Comparison of ENCODE assay signal across 8 cellular contexts in genomic region chr13:75870397-75870801, GRCh38.
A peak's percentile ranks its signal among the peaks of the same experiment; 100 is the strongest.
DNase-seq lines count a peak whose midpoint lies in the region; ATAC-seq, FAIRE-seq and TF ChIP-seq lines count a peak whose summit lies in the region.

No MANE protein-coding gene starts in this region.

- no peaks in the 10 kb centered on the region for H4K20me1 ChIP-seq in OCI-LY1 (ENCODE audit: insufficient read depth, low read length)

- H3K9ac ChIP-seq in OCI-LY1 (ENCODE audit: low read length) = peak overlapping the region; percentile 33; the same call in 1 of the 2 replicates

- H3K9me3 Mint-ChIP-seq in stimulated activated naive B cell treated with anti-CD40 and anti-IgM and Interleukin-4, amounts not matched to agents 10 μg/mL and 1 μg/mL and 100 μg/mL, for 72 hours = no peaks in the 10 kb centered on the region

- no peak overlapping the region for H3K27ac Mint-ChIP-seq in stimulated activated naive B cell treated with anti-CD40 and anti-IgM and Interleukin-4, amounts not matched to agents 10 μg/mL and 1 μg/mL and 100 μg/mL, for 72 hours

- peaks cover 14% of the 10 kb centered on the region for H3K4me1 ChIP-seq in OCI-LY1 (ENCODE audit: insufficient read depth, low read length, severe bottlenecking)
- peaks cover 0 to 3% of the 10 kb centered on the region in 2 donors for H3K4me1 ChIP-seq in ascending aorta

- peak; percentile 53 for DNase-seq in AG20443 (ENCODE audit: low spot score)
- no peak for DNase-seq in GM12891 (ENCODE audit: insufficient read length, low spot score)
- no peak for DNase-seq in ascending aorta (ENCODE audit: low spot score in 2 of 2)
- DNase-seq in iPS-NIHi7 (ENCODE audit: extremely low spot score) = peak; percentile 36
- DNase-seq in stimulated activated naive B cell treated with anti-CD40 and anti-IgM and Interleukin-4, amounts not matched to agents 10 μg/mL and 1 μg/mL and 100 μg/mL, for 72 hours = peak; percentile 1
- no peak for DNase-seq in omental fat pad (ENCODE audit: low spot score)

- H3K36me3 ChIP-seq in OCI-LY1 (ENCODE audit: insufficient read depth, low read length) (no peaks in the 10 kb centered on the region), ascending aorta (no peaks in the 10 kb centered on the region)

- H3K27me3 ChIP-seq in OCI-LY1 (ENCODE audit: insufficient read depth, low read length) (0 out of 2 replicates have a peak, but pooled peaks cover 3% of the 10 kb centered on the region), ascending aorta (no peaks in the 10 kb centered on the region)

- H3K27me3 Mint-ChIP-seq in stimulated activated naive B cell treated with anti-CD40 and anti-IgM and Interleukin-4, amounts not matched to agents 10 μg/mL and 1 μg/mL and 100 μg/mL, for 72 hours = peaks cover 7 to 12% of the 10 kb centered on the region in 2 donors

- TF ChIP-seq CTCF in OCI-LY1 (IDR thresholded peaks at IDR 0.05; ENCODE audit: low read length) (peak; percentile 97), ascending aorta (IDR thresholded peaks at IDR 0.05) (peak; percentile 51 to 84 (median 77)), omental fat pad (IDR thresholded peaks at IDR 0.05) (peak in 1 of 3 donors; percentile 22)

- H3K4me3 ChIP-seq in OCI-LY1 (ENCODE audit: low read depth, low read length, poor library complexity, severe bottlenecking) = peak overlapping the region; percentile 57
- H3K4me3 ChIP-seq in ascending aorta = peak overlapping the region; percentile 39 to 66

- intact Hi-C loops in ascending aorta (cut with DNase I) = loop anchor here (1.0 to 10.0 kb wide), 5 partner anchors 144 to 1124 kb away; partner anchors contain the start of genes CLN5 and KCTD12

- H3K27ac ChIP-seq in OCI-LY1 (ENCODE audit: low read depth, low read length, poor library complexity, severe bottlenecking) = no peak overlapping the region
- peak overlapping the region in 1 of 2 donors; percentile 14 for H3K27ac ChIP-seq in ascending aorta

- no peaks in the 10 kb centered on the region for H3K36me3 Mint-ChIP-seq in stimulated activated naive B cell treated with anti-CD40 and anti-IgM and Interleukin-4, amounts not matched to agents 10 μg/mL and 1 μg/mL and 100 μg/mL, for 72 hours

- no peaks in the 10 kb centered on the region for H3K9me2 ChIP-seq in OCI-LY1 (ENCODE audit: low read depth, low read length)

- FAIRE-seq in GM12891 (lab: Jason Lieb, UNC) = peak; percentile 9

- H2AFZ ChIP-seq in OCI-LY1 (ENCODE audit: low read length) = peak overlapping the region; percentile 87

- H3K4me1 Mint-ChIP-seq in stimulated activated naive B cell treated with anti-CD40 and anti-IgM and Interleukin-4, amounts not matched to agents 10 μg/mL and 1 μg/mL and 100 μg/mL, for 72 hours = peaks cover 0 to 5% of the 10 kb centered on the region in 2 donors

- TF ChIP-seq POLR2A in GM12891 (IDR thresholded peaks at IDR 0.05; ENCODE audit: low read depth, low read length) = no peak

- ATAC-seq in stimulated activated naive B cell treated with anti-CD40 and anti-IgM and Interleukin-4, amounts not matched to agents 10 μg/mL and 1 μg/mL and 100 μg/mL, for 72 hours (replicated peaks) = no peak
- ATAC-seq in omental fat pad (ENCODE audit: low FRiP score) (no peak), HG03571 (IDR thresholded peaks at IDR 0.05; ENCODE audit: unreplicated experiment) (no peak)

- no peaks in the 10 kb centered on the region for H3F3A ChIP-seq in OCI-LY1 (ENCODE audit: insufficient read depth, low read length)

- no peaks in the 10 kb centered on the region for H3K9me3 ChIP-seq in OCI-LY1 (ENCODE audit: low read length)
- no peaks in the 10 kb centered on the region for H3K9me3 ChIP-seq in ascending aorta

- peak overlapping the region; percentile 23 to 52 for H3K4me3 Mint-ChIP-seq in stimulated activated naive B cell treated with anti-CD40 and anti-IgM and Interleukin-4, amounts not matched to agents 10 μg/mL and 1 μg/mL and 100 μg/mL, for 72 hours

- H3K4me2 ChIP-seq in OCI-LY1 (ENCODE audit: low read length) = peak overlapping the region; percentile 83

- H3K79me2 ChIP-seq in OCI-LY1 (ENCODE audit: insufficient read depth, low read length) = no peaks in the 10 kb centered on the region

TF ChIP-seq in GM12891, 5 proteins besides CTCF, POLR2A, EP300 and RAD21:
- no peak for TF ChIP-seq PAX5 (IDR thresholded peaks at IDR 0.05; ENCODE audit: insufficient read depth, low read length, severe bottlenecking)
- no peak for TF ChIP-seq POLR2AphosphoS5 (IDR thresholded peaks at IDR 0.05; ENCODE audit: low read depth, low read length)
- no peak for TF ChIP-seq POU2F2 (IDR thresholded peaks at IDR 0.05; ENCODE audit: low read depth, low read length)
- peak; percentile 12; the same call in 1 of the 2 replicates for TF ChIP-seq SPI1 (IDR thresholded peaks at IDR 0.05; ENCODE audit: low read depth, low read length)
- no peak for TF ChIP-seq TAF1 (IDR thresholded peaks at IDR 0.05; ENCODE audit: low read depth, low read length)
TF ChIP-seq in GM12891: peak in this region for 1.

Comparison
In these comparisons a context has a peak if more than half of its experiments do, and no peak if none do; other contexts are left out.
1. DNase-seq: peak in AG20443 (single experiment), iPS-NIHi7 (single experiment) and stimulated activated naive B cell treated with anti-CD40 and anti-IgM and Interleukin-4, amounts not matched to agents 10 μg/mL and 1 μg/mL and 100 μg/mL, for 72 hours (single experiment); none in GM12891 (single experiment), ascending aorta (0 of 2) and omental fat pad (single experiment).